Comparison of ENCODE assay signal across 8 cellular contexts in genomic region chr4:77240469-77241066, GRCh38.
DNase-seq lines count a peak whose midpoint lies in the region; ATAC-seq and TF ChIP-seq lines count a peak whose summit lies in the region.

No MANE protein-coding gene starts in this region.

- H3K27me3 ChIP-seq in esophagus muscularis mucosa: peaks cover 0 to 7% (median 0%) of the 10 kb centered on the region in 4 donors

- ATAC-seq in GM18907 (IDR thresholded peaks at IDR 0.05; ENCODE audit: unreplicated experiment) (peak; percentile 85), HG03439 (IDR thresholded peaks at IDR 0.05; ENCODE audit: unreplicated experiment) (peak; percentile 61)
- peak; percentile 37 to 58 for ATAC-seq in natural killer cell treated with Interleukin-12 subunit alpha and Interleukin-12 subunit beta and Interleukin-15 and Interleukin-18, amount 100 ng/mL, for 72 hours

- H3K27ac ChIP-seq in esophagus muscularis mucosa (replicated peaks in 1 of 4): no peak overlapping the region

- 35% methylated on average over 10 of the region's 10 CpGs for WGBS in esophagus muscularis mucosa

- H3K4me1 ChIP-seq in esophagus muscularis mucosa: no peaks in the 10 kb centered on the region

- H3K36me3 ChIP-seq in esophagus muscularis mucosa: no peaks in the 10 kb centered on the region

- TF ChIP-seq CTCF in AG09319 (IDR thresholded peaks at IDR 0.05; ENCODE audit: low read depth, low read length) (peak; percentile 78), esophagus muscularis mucosa (IDR thresholded peaks at IDR 0.05) (peak; percentile 34 to 47 (median 38))

- no peaks in the 10 kb centered on the region for H3K4me1 Mint-ChIP-seq in natural killer cell treated with Interleukin-12 subunit alpha and Interleukin-12 subunit beta and Interleukin-15 and Interleukin-18, amount 100 ng/mL, for 72 hours (ENCODE audit: low read depth in 2 of 2)

- H3K9me3 ChIP-seq in esophagus muscularis mucosa: no peaks in the 10 kb centered on the region

- no peak for TF ChIP-seq POLR2A in esophagus muscularis mucosa (IDR thresholded peaks at IDR 0.05; ENCODE audit: low read depth)

- H3K4me3 ChIP-seq in esophagus muscularis mucosa: no peak overlapping the region

- H3K27me3 Mint-ChIP-seq in natural killer cell treated with Interleukin-12 subunit alpha and Interleukin-12 subunit beta and Interleukin-15 and Interleukin-18, amount 100 ng/mL, for 72 hours: peaks cover 23 to 30% of the 10 kb centered on the region in 2 donors

- no peak overlapping the region for H3K4me3 Mint-ChIP-seq in natural killer cell treated with Interleukin-12 subunit alpha and Interleukin-12 subunit beta and Interleukin-15 and Interleukin-18, amount 100 ng/mL, for 72 hours

- intact Hi-C loops in esophagus muscularis mucosa (cut with DNase I): no loop called here

- no peaks in the 10 kb centered on the region for H3K9me3 Mint-ChIP-seq in natural killer cell treated with Interleukin-12 subunit alpha and Interleukin-12 subunit beta and Interleukin-15 and Interleukin-18, amount 100 ng/mL, for 72 hours

- DNase-seq in AG09319 (ENCODE audit: extremely low read depth, low read depth) (peak; percentile 2), NOMO-1 (lab: John Stamatoyannopoulos, UW; ENCODE audit: unreplicated experiment in 2 of 2) (peak; percentile 25 to 27), esophagus muscularis mucosa (ENCODE audit: extremely low spot score) (no peak), stromal cell of bone marrow (ENCODE audit: low read depth) (peak; percentile 19)
- peak; percentile 56 for DNase-seq in activated CD8-positive, alpha-beta memory T cell treated with anti-CD3 and anti-CD28 coated beads, Interleukin-2, amount 50 U/mL, for 4 hours
- DNase-seq in natural killer cell treated with Interleukin-12 subunit alpha and Interleukin-12 subunit beta and Interleukin-15 and Interleukin-18, amount 100 ng/mL, for 72 hours (ENCODE audit: low spot score): no peak

- H3K27ac Mint-ChIP-seq in natural killer cell treated with Interleukin-12 subunit alpha and Interleukin-12 subunit beta and Interleukin-15 and Interleukin-18, amount 100 ng/mL, for 72 hours: no peak overlapping the region

- no peaks in the 10 kb centered on the region for H3K36me3 Mint-ChIP-seq in natural killer cell treated with Interleukin-12 subunit alpha and Interleukin-12 subunit beta and Interleukin-15 and Interleukin-18, amount 100 ng/mL, for 72 hours

- no peak for TF ChIP-seq EP300 in esophagus muscularis mucosa (IDR thresholded peaks at IDR 0.05)

Comparison
In these comparisons a context has a peak if more than half of its experiments do, and no peak if none do; other contexts are left out.
1. DNase-seq: peak in AG09319 (single experiment), NOMO-1 (2 of 2), activated CD8-positive, alpha-beta memory T cell treated with anti-CD3 and anti-CD28 coated beads, Interleukin-2, amount 50 U/mL, for 4 hours (single experiment) and stromal cell of bone marrow (single experiment); none in esophagus muscularis mucosa (single experiment) and natural killer cell treated with Interleukin-12 subunit alpha and Interleukin-12 subunit beta and Interleukin-15 and Interleukin-18, amount 100 ng/mL, for 72 hours (single experiment).
2. Peak in every context shown above with its lines, with median percentiles within 50 percentile points of each other: ATAC-seq.